In the genomic region with DNA sequence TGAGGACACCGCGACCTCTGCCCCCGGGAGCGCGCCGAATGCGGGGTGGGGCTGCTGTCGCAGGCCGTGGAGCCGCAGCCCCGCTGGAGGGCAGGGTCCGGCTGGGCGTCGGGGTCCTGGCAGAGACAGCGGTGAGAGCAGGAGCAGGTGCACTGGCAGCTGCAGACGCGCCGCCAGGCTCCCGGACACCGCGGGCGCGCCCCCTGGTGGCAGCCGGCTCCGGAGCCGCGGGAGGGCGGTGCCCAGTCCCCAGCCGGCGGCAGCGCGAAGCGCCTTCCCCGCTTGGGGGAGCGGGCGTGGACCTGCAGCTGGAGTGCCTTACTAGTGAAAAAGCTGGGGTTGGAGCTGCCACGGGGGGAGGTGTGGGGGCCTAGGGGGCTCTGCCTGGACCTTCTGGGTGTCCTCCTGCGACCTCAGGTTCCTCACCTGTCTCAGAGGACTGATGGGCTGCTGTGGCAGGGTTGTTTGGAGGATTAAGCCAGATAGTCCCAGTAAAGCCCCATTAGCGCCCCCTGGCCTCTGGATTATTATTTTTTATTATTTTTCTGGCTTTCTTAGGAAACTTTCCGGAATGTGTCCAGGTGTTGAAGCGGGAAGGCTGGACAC, we compare ENCODE assay signal across 8 cellular contexts.
DNase-seq lines count a peak whose midpoint lies in the region; ATAC-seq and TF ChIP-seq lines count a peak whose summit lies in the region.
"Not testable (repeated sequence)": the region's sequence is repeated elsewhere in the genome, so short reads cannot be mapped to it uniquely, and the experiment has no call there.

No MANE protein-coding gene starts in this region.

- H3K27ac Mint-ChIP-seq in H9; T-helper 1 cell treated with Interleukin-12 subunit alpha and Interleukin-12 subunit beta and Interleukin-4 antibody, amounts not matched to agents 30 μg/mL and 1 μg/mL, for 36 hours: not testable (repeated sequence)

- not testable (repeated sequence) for H2BK15ac ChIP-seq in H9 (ENCODE audit: low read depth, low read length)

- not testable (repeated sequence) for H4K20me1 ChIP-seq in H9 (ENCODE audit: control insufficient read depth, insufficient read depth, insufficient read length)

- H4K8ac ChIP-seq in H9 (replicated peaks; ENCODE audit: insufficient read length, low read depth, low read length) = not testable (repeated sequence)

- TF ChIP-seq CTCF in H9 (conservative IDR thresholded peaks at IDR 0.05) (peak; percentile 80), adrenal gland (IDR thresholded peaks at IDR 0.05) (peak; percentile 20 to 89 (median 66)), cardiac muscle cell (IDR thresholded peaks at IDR 0.05; ENCODE audit: low read depth, low read length) (peak; percentile 57), thoracic aorta (IDR thresholded peaks at IDR 0.05) (peak; percentile 78)

- peak overlapping the region; percentile 75 to 85 for H3K4me3 Mint-ChIP-seq in H9
- peak overlapping the region; percentile 44 for H3K4me3 Mint-ChIP-seq in T-helper 1 cell treated with Interleukin-12 subunit alpha and Interleukin-12 subunit beta and Interleukin-4 antibody, amounts not matched to agents 30 μg/mL and 1 μg/mL, for 36 hours

- peak overlapping the region in 2 of 4 donors; percentile 11 to 52 for H3K4me3 ChIP-seq in adrenal gland
- peak overlapping the region; percentile 76 for H3K4me3 ChIP-seq in cardiac muscle cell
- peak overlapping the region; percentile 56 for H3K4me3 ChIP-seq in thoracic aorta

- H4K91ac ChIP-seq in H9 (ENCODE audit: insufficient read length, low read depth, low read length) = not testable (repeated sequence)

- not testable (repeated sequence) for H3K4ac ChIP-seq in H9 (ENCODE audit: low read depth, low read length)

- not testable (repeated sequence) for H3K18ac ChIP-seq in H9 (ENCODE audit: insufficient read length, low read depth, low read length)

- intact Hi-C loops in adrenal gland (cut with DNase I) = loop anchor here (5.0 to 10.0 kb wide), 2 partner anchors 117 to 120 kb away; no protein-coding TSS in a partner anchor
- intact Hi-C loops in posterior cingulate gyrus (cut with DNase I) = loop anchor here (2.0 kb wide), 1 partner anchor 127 kb away; no protein-coding TSS in a partner anchor

- not testable (repeated sequence) for H3K23ac ChIP-seq in H9 (ENCODE audit: insufficient read length, low read depth, low read length)

- not testable (repeated sequence) for H3K27ac ChIP-seq in H9 (ENCODE audit: insufficient read length, low read depth, low read length); adrenal gland; cardiac muscle cell; thoracic aorta

- H3K14ac ChIP-seq in H9 (ENCODE audit: insufficient read depth, low read length) = not testable (repeated sequence)

- not testable (repeated sequence) for H3K9me3 Mint-ChIP-seq in H9; T-helper 1 cell treated with Interleukin-12 subunit alpha and Interleukin-12 subunit beta and Interleukin-4 antibody, amounts not matched to agents 30 μg/mL and 1 μg/mL, for 36 hours

- not testable (repeated sequence) for H3K9me3 ChIP-seq in H9 (ENCODE audit: control insufficient read depth, low read depth, low read length); adrenal gland (replicated peaks in 1 of 3); cardiac muscle cell (ENCODE audit: low read depth); thoracic aorta

- H2BK20ac ChIP-seq in H9 (ENCODE audit: low read depth, low read length, poor library complexity, severe bottlenecking) = not testable (repeated sequence)

- DNase-seq in GM04504 (ENCODE audit: low read depth) = peak; percentile 19
- DNase-seq in H9 = peak; percentile 85
- DNase-seq in Kasumi-1 (lab: John Stamatoyannopoulos, UW) = peak; percentile 3 to 5
- peak; percentile 59 to 79 (median 73) for DNase-seq in adrenal gland
- peak; percentile 63 to 79 for DNase-seq in cardiac muscle cell (ENCODE audit: low read depth in 1 of 2, low spot score in 1 of 2)
- peak in 9 of 10 donors; percentile 31 to 96 (median 69) for DNase-seq in posterior cingulate gyrus
- not testable (repeated sequence) for DNase-seq in thoracic aorta (ENCODE audit: low spot score)

- H3K79me1 ChIP-seq in H9 (ENCODE audit: insufficient read depth, low read depth, low read length, poor library complexity, severe bottlenecking) = not testable (repeated sequence)

- not testable (repeated sequence) for H2BK12ac ChIP-seq in H9 (ENCODE audit: insufficient read length, low read depth, low read length)

- H3K36me3 ChIP-seq in adrenal gland (replicated peaks in 1 of 2); cardiac muscle cell; thoracic aorta: not testable (repeated sequence)

- peak overlapping the region; percentile 66 for H3K4me2 ChIP-seq in H9 (ENCODE audit: insufficient read depth, insufficient read length, low read length)

- ATAC-seq in thoracic aorta (ENCODE audit: insufficient number of reproducible peaks, low FRiP score, low read depth) = not testable (repeated sequence)

- H3K36me3 Mint-ChIP-seq in H9 (ENCODE audit: insufficient read depth in 1 of 3, low read depth in 3 of 3); T-helper 1 cell treated with Interleukin-12 subunit alpha and Interleukin-12 subunit beta and Interleukin-4 antibody, amounts not matched to agents 30 μg/mL and 1 μg/mL, for 36 hours (ENCODE audit: low read depth): not testable (repeated sequence)

- not testable (repeated sequence) for H2AK5ac ChIP-seq in H9 (ENCODE audit: insufficient read length, low read length)

- TF ChIP-seq POLR2A in adrenal gland (IDR thresholded peaks at IDR 0.05) = not testable (repeated sequence)

- H3K27me3 ChIP-seq in H9 (ENCODE audit: insufficient read depth, low read length); adrenal gland; cardiac muscle cell; thoracic aorta (replicated peaks; ENCODE audit: insufficient read depth): not testable (repeated sequence)

- peaks cover 30% of the 10 kb centered on the region for H3K27me3 Mint-ChIP-seq in H9 (ENCODE audit: low read depth)
- H3K27me3 Mint-ChIP-seq in T-helper 1 cell treated with Interleukin-12 subunit alpha and Interleukin-12 subunit beta and Interleukin-4 antibody, amounts not matched to agents 30 μg/mL and 1 μg/mL, for 36 hours (ENCODE audit: low read depth) = peaks cover 12% of the 10 kb centered on the region

- not testable (repeated sequence) for H3K4me1 Mint-ChIP-seq in H9; T-helper 1 cell treated with Interleukin-12 subunit alpha and Interleukin-12 subunit beta and Interleukin-4 antibody, amounts not matched to agents 30 μg/mL and 1 μg/mL, for 36 hours (ENCODE audit: low read depth)

- H3K9ac ChIP-seq in H9 (ENCODE audit: extremely low read depth, insufficient read length, low read length) = not testable (repeated sequence)

- not testable (repeated sequence) for H3T11ph ChIP-seq in H9 (ENCODE audit: low read length)

- not testable (repeated sequence) for H2AFZ ChIP-seq in H9 (ENCODE audit: low read length)

- H2BK5ac ChIP-seq in H9 (ENCODE audit: insufficient read length, low read length) = not testable (repeated sequence)

- H3K23me2 ChIP-seq in H9 (ENCODE audit: insufficient read length, low read depth, low read length, poor library complexity, severe bottlenecking) = not testable (repeated sequence)

- WGBS in H9 (ENCODE audit: extremely low coverage, insufficient read length, low lambda C conversion rate) = no CpG with 5 or more reads among the region's 41 CpGs
- WGBS in adrenal gland, 4 donors = 0 to 13% (median 2%) methylated on average over 4 to 41 of the region's 41 CpGs

- not testable (repeated sequence) for H3K4me1 ChIP-seq in H9 (ENCODE audit: insufficient read depth, low read length); cardiac muscle cell (ENCODE audit: low read depth)
- H3K4me1 ChIP-seq in adrenal gland (replicated peaks in 1 of 2) (peaks cover 3 to 13% of the 10 kb centered on the region in 2 donors), thoracic aorta (ENCODE audit: control insufficient read depth in 1 of 2, low read depth in 2 of 2) (peaks cover 3 to 13% of the 10 kb centered on the region in 2 donors)

- H4K5ac ChIP-seq in H9 (ENCODE audit: insufficient read length, low read depth, low read length) = not testable (repeated sequence)

- not testable (repeated sequence) for H2BK120ac ChIP-seq in H9 (ENCODE audit: low read depth, low read length, poor library complexity, severe bottlenecking)

- not testable (repeated sequence) for H3K56ac ChIP-seq in H9 (ENCODE audit: insufficient read length, low read depth, low read length)

- not testable (repeated sequence) for H3K79me2 ChIP-seq in H9 (ENCODE audit: insufficient read depth, low read length)
